Comparison of ENCODE assay signal across 8 cellular contexts in the genomic region with DNA sequence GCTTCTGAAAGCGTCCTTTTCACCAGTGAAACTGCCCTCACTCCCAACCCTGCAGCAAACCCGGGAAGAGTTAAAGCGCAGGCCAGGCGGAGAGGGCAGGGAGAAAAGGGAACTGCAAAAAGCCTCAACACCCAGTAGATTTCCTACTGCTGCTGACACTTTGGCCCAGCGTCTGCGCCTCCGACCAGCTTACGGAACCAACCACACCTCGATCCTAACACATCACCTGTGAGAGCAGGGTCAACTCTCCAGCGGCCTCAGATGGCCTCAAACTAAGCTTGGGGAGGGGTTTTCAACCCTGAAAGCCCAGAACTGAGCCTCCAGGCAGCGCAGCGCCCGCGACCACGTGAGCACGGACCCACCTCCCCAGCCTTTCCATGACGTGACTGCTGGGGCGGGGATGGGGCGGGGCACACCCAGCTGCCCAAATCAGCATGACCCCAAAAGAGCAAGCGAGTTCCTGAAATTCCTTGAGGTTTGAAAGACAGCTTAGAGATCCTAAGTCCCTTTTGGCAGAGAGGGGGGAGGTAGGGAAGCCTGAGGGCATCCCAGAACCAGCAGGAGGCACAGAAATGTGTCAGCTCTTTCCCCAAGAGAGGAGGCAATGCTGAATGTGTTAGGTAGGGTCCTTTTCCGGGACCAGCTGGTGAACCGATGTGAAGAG. TPM values are rescaled to one million over a fixed set of nuclear protein-coding genes. Genes with fewer than 3 reads are reported as not detected.
DNase-seq lines count a peak whose midpoint lies in the region; FAIRE-seq and TF ChIP-seq lines count a peak whose summit lies in the region.

No MANE protein-coding gene starts in this region.

- peaks cover 97 to 100% (median 99%) of the 10 kb centered on the region in 3 donors for H3K4me1 Mint-ChIP-seq in CD8-positive, alpha-beta memory T cell

- H3K27ac Mint-ChIP-seq in CD8-positive, alpha-beta memory T cell = peak overlapping the region; percentile 94 to 99 (median 98)

- peak overlapping the region; percentile 72 for H3K27ac ChIP-seq in CD8-positive, alpha-beta memory T cell (ENCODE audit: low read depth, low read length)

- POLR2A ChIA-PET in CD8-positive, alpha-beta memory T cell (lab: Charles Lee) = interaction anchor here (1.0 to 1.5 kb wide), 6 partner anchors 14 to 51 kb away, joined by 3 to 7 read pairs (median 4); no protein-coding TSS in a partner anchor

- peaks cover 0 to 2% (median 0%) of the 10 kb centered on the region in 5 donors for H3K9me3 Mint-ChIP-seq in CD8-positive, alpha-beta memory T cell

- H3K9me3 ChIP-seq in CD8-positive, alpha-beta memory T cell (ENCODE audit: low read length) = no peaks in the 10 kb centered on the region

- peak overlapping the region; percentile 52 to 91 (median 84) for H3K4me3 Mint-ChIP-seq in CD8-positive, alpha-beta memory T cell

- FAIRE-seq in H54 (lab: Jason Lieb, UNC) = no peak

- peaks cover 4 to 35% (median 4%) of the 10 kb centered on the region in 3 donors for H3K36me3 Mint-ChIP-seq in CD8-positive, alpha-beta memory T cell

- peak overlapping the region; percentile 38 for H3K4me3 ChIP-seq in CD8-positive, alpha-beta memory T cell (ENCODE audit: low read length)

- DNase-seq in CD8-positive, alpha-beta memory T cell = peak; percentile 69 to 89 (median 78)
- peak; percentile 35 for DNase-seq in H54 (ENCODE audit: insufficient read length, low spot score)
- peak; percentile 36 for DNase-seq in NOMO-1 treated with dmso at 0.1 percent for 144 hours (lab: John Stamatoyannopoulos, UW; ENCODE audit: unreplicated experiment)
- peak; percentile 50 to 76 for DNase-seq in activated T-helper 1 cell treated with anti-CD3 and anti-CD28 coated beads, Interleukin-2, amount 50 U/mL, for 16 hours (ENCODE audit: low read depth in 1 of 2, low spot score in 1 of 2)
- peak; percentile 80 for DNase-seq in fibroblast of gingiva (ENCODE audit: low read depth)
- peak; percentile 93 for DNase-seq in myocyte (ENCODE audit: low read depth)
- DNase-seq in stimulated activated CD8-positive, alpha-beta memory T cell treated with anti-CD3 and anti-CD28 coated beads, Interleukin-7, amount 100 ng/mL, for 24 hours (ENCODE audit: low read depth) = peak; percentile 67
- DNase-seq in NCI-H1694 (lab: John Stamatoyannopoulos, UW) = no peak

- no peaks in the 10 kb centered on the region for H3K36me3 ChIP-seq in CD8-positive, alpha-beta memory T cell (ENCODE audit: insufficient read depth, low read length)

- peaks cover 99% of the 10 kb centered on the region for H3K4me1 ChIP-seq in CD8-positive, alpha-beta memory T cell (ENCODE audit: insufficient read depth, low read length)

- peaks cover 0 to under 1% of the 10 kb centered on the region in 2 donors for H3K27me3 Mint-ChIP-seq in CD8-positive, alpha-beta memory T cell

- CTCF ChIA-PET in CD8-positive, alpha-beta memory T cell (lab: Charles Lee) = interaction anchor here (0.8 to 4.1 kb wide), 7 partner anchors 13 to 60 kb away, joined by 3 to 15 read pairs (median 3); partner anchors contain the start of gene ITPKB

- H3K27me3 ChIP-seq in CD8-positive, alpha-beta memory T cell (ENCODE audit: insufficient read depth, low read length, poor library complexity, severe bottlenecking) = no peaks in the 10 kb centered on the region

- TF ChIP-seq POLR2A in H54 (IDR thresholded peaks at IDR 0.05; ENCODE audit: low read depth, low read length) = no peak

RNA-seq across cellular contexts. Expression of gene ITPKB, which starts 59.1 kb away (rescaled TPM):
- 10 to 100 TPM; 37.7 to 39.6 TPM for total RNA-seq in CD8-positive, alpha-beta memory T cell
- 50.1 TPM for polyA plus RNA-seq in CD8-positive, alpha-beta memory T cell
- 1.1 and 2.1 TPM in 2 replicates for total RNA-seq in myocyte
- 0.52 TPM for polyA plus RNA-seq in myocyte (2012)

Comparison
In these comparisons a context has a peak if more than half of its experiments do, and no peak if none do; other contexts are left out.
1. RNA of gene ITPKB, which starts 59.1 kb away (total RNA-seq): 37.7 to 39.6 TPM in CD8-positive, alpha-beta memory T cell; 1.1 to 2.1 TPM in myocyte; every median in the first group is over 10 times any median in the second.